In genomic region chr11:123469586-123469985, GRCh38 we compare ENCODE assay signal across 15 cellular contexts.
"Had no signal": no experiment of that assay in that cellular context is flagged by ENCODE, and none has a peak within 500 bp of the region (broad histone marks: within the 10 kb centered on the region; RNA-seq: fewer than 3 reads in every experiment).

No MANE protein-coding gene starts in this region.

- DNase-seq: effector memory CD8-positive, alpha-beta T cell; esophagus squamous epithelium; foreskin keratinocyte; kidney glomerular epithelial cell; left lung; lower lobe of right lung; mesenchymal stem cell; midbrain; ovary; right cardiac atrium; stimulated activated CD4-positive, alpha-beta T cell treated with anti-CD3 and anti-CD28 coated beads, Interleukin-2, amount 100 ng/mL, for 48 hours; stimulated activated naive CD4-positive, alpha-beta T cell treated with Interleukin-2 at 50 U/mL for 16 hours; trophoblast cell had no signal

- H3K36me3 ChIP-seq: esophagus squamous epithelium, left lung, lower lobe of right lung, neural progenitor cell, ovary had no signal

- H3K4me3 ChIP-seq: esophagus squamous epithelium, left lung, lower lobe of right lung, neural progenitor cell, ovary had no signal

- H3K27ac ChIP-seq: esophagus squamous epithelium, foreskin keratinocyte, left lung, lower lobe of right lung, neural progenitor cell, ovary had no signal

- H3K4me1 ChIP-seq: lower lobe of right lung had no signal

- ATAC-seq: effector memory CD8-positive, alpha-beta T cell; foreskin keratinocyte; left lung; lower lobe of right lung; natural killer cell treated with Interleukin-12 subunit alpha and Interleukin-12 subunit beta and Interleukin-15 and Interleukin-18, amount 100 ng/mL, for 72 hours had no signal

- H3K9me3 ChIP-seq: esophagus squamous epithelium, left lung, lower lobe of right lung, ovary had no signal

- H3K27me3 ChIP-seq: esophagus squamous epithelium, foreskin keratinocyte, left lung, neural progenitor cell, ovary had no signal
